Comparison of ENCODE assay signal across 16 cellular contexts in genomic region chr11:22677153-22677890, GRCh38. TPM values are rescaled to one million over a fixed set of nuclear protein-coding genes. Genes with fewer than 3 reads are reported as not detected.
DNase-seq lines count a peak whose midpoint lies in the region; ATAC-seq, FAIRE-seq and TF ChIP-seq lines count a peak whose summit lies in the region.
"Had no signal": no experiment of that assay in that cellular context is flagged by ENCODE, and none has a peak within 500 bp of the region (broad histone marks: within the 10 kb centered on the region; RNA-seq: fewer than 3 reads in every experiment).

No MANE protein-coding gene starts in this region.

- peak overlapping the region in 2 of 3 experiments; percentile 18 to 42; a peak in 2 of 6 replicates for H3K4me3 ChIP-seq in HepG2 (replicated peaks in 1 of 3; ENCODE audit: insufficient read depth in 1 of 3, low read depth in 2 of 3, low read length in 3 of 3)
- H3K4me3 ChIP-seq: BLaER1 treated with 17β-estradiol and CSF1 and Interleukin-3, amounts not matched to agents 10 nM and 100 nM; sigmoid colon had no signal

- POLR2A ChIA-PET in HepG2 (lab: Yijun Ruan, JAX) = interaction anchor here (1.1 to 1.6 kb wide), 4 partner anchors 10 to 52 kb away, joined by 3 to 7 read pairs (median 4); partner anchors contain the start of genes FANCF and GAS2

- peak; percentile 88 to 96 for DNase-seq in NOMO-1 (lab: John Stamatoyannopoulos, UW; ENCODE audit: unreplicated experiment in 2 of 2)
- DNase-seq in HepG2 (ENCODE audit: low spot score) = no peak
- DNase-seq in SHP77 treated with DMSO at 0.1 percent for 48 hours (lab: John Stamatoyannopoulos, UW) = no peak
- no peak for DNase-seq in head of caudate nucleus
- DNase-seq: activated CD4-positive, alpha-beta T cell treated with anti-CD3 and anti-CD28 coated beads, Interleukin-2, amount 10 ng/mL, durations not matched to agents 24 days and 14 days; activated T-cell treated with anti-CD3 and anti-CD28 coated beads, Interleukin-2, amount 50 U/mL, for 72 hours; amniotic stem cell; dermis blood vessel endothelial cell; foreskin fibroblast; kidney; sigmoid colon had no signal

- H2AFZ ChIP-seq in HepG2 (ENCODE audit: low read length) = no peak overlapping the region

- in situ Hi-C loops in HepG2 (cut with HindIII; ENCODE audit: extremely low pct_ligation_motif_present, low pct_unique_long_range_greater_than_20kb) = no loop called here

- 73% methylated on average over 4 of the region's 4 CpGs for WGBS in HepG2 (ENCODE audit: low lambda C conversion rate)

- H3K4me1 ChIP-seq in HepG2 (ENCODE audit: insufficient read depth, low read length) = peaks cover 88% of the 10 kb centered on the region
- H3K4me1 ChIP-seq: sigmoid colon had no signal

- no peak for TF ChIP-seq RAD21 in HepG2 (CRISPR knock-in tag; IDR thresholded peaks at IDR 0.05)

- ATAC-seq in GM18861 (IDR thresholded peaks at IDR 0.05; ENCODE audit: unreplicated experiment) = peak; percentile 36
- ATAC-seq in HG02678 (IDR thresholded peaks at IDR 0.05; ENCODE audit: unreplicated experiment) = peak; percentile 38
- ATAC-seq in HepG2 = no peak
- no peak for ATAC-seq in GM18519 (IDR thresholded peaks at IDR 0.05; ENCODE audit: low FRiP score, unreplicated experiment)
- ATAC-seq in GM21528 (IDR thresholded peaks at IDR 0.05; ENCODE audit: low FRiP score, unreplicated experiment) = no peak
- ATAC-seq: activated T-cell treated with anti-CD3 and anti-CD28 coated beads, Interleukin-2, amount 50 U/mL, for 72 hours had no signal

- intact Hi-C loops in HepG2 (cut with micrococcal nuclease; ENCODE audit: unreplicated experiment) (no loop called here), head of caudate nucleus (cut with DNase I) (no loop called here)

- H3K9me3 ChIP-seq in HepG2 (ENCODE audit: low read length) = no peaks in the 10 kb centered on the region
- H3K9me3 ChIP-seq: BLaER1 treated with 17β-estradiol and CSF1 and Interleukin-3, amounts not matched to agents 10 nM and 100 nM; sigmoid colon had no signal

- TF ChIP-seq POLR2A in HepG2 (IDR thresholded peaks at IDR 0.05; ENCODE audit: insufficient read depth in 1 of 2, low read depth in 2 of 2, low read length in 2 of 2) = no peak

- no peaks in the 10 kb centered on the region for H3K36me3 ChIP-seq in HepG2 (replicated peaks in 1 of 2; ENCODE audit: control insufficient read depth in 1 of 2, insufficient read depth in 2 of 2, low read length in 2 of 2)
- H3K36me3 ChIP-seq: BLaER1 treated with 17β-estradiol and CSF1 and Interleukin-3, amounts not matched to agents 10 nM and 100 nM; sigmoid colon had no signal

- H4K20me1 ChIP-seq in HepG2 (ENCODE audit: insufficient read depth, low read length) = no peaks in the 10 kb centered on the region
- H4K20me1 ChIP-seq: BLaER1 treated with 17β-estradiol and CSF1 and Interleukin-3, amounts not matched to agents 10 nM and 100 nM had no signal

- H3K4me2 ChIP-seq in HepG2 (ENCODE audit: low read depth, low read length) = peak overlapping the region; percentile 85
- H3K4me2 ChIP-seq: BLaER1 treated with 17β-estradiol and CSF1 and Interleukin-3, amounts not matched to agents 10 nM and 100 nM had no signal

- peaks cover 66% of the 10 kb centered on the region for H3K79me2 ChIP-seq in HepG2 (ENCODE audit: insufficient read depth, low read length)

- BruUV-seq in HepG2 (replicated peaks; lab: Mats Ljungman, UMichigan) = no TSS peak

- TF ChIP-seq EP300 in HepG2 (IDR thresholded peaks at IDR 0.05; ENCODE audit: low read depth in 2 of 2, low read length in 2 of 2) (no peak), HepG2 (CRISPR knock-in tag; IDR thresholded peaks at IDR 0.05; ENCODE audit: borderline replicate concordance) (no peak)

- peak overlapping the region; percentile 60; the same call in 1 of the 2 replicates for H3K9ac ChIP-seq in HepG2 (ENCODE audit: insufficient read depth, low read depth, low read length)
- H3K9ac ChIP-seq: BLaER1 treated with 17β-estradiol and CSF1 and Interleukin-3, amounts not matched to agents 10 nM and 100 nM had no signal

- no peaks in the 10 kb centered on the region for H3K27me3 ChIP-seq in HepG2 (ENCODE audit: control insufficient read depth in 1 of 2, insufficient read depth in 2 of 2, low read length in 2 of 2)
- H3K27me3 ChIP-seq: BLaER1 treated with 17β-estradiol and CSF1 and Interleukin-3, amounts not matched to agents 10 nM and 100 nM; sigmoid colon had no signal

- H3K27ac ChIP-seq in HepG2 (ENCODE audit: extremely low read length, insufficient read depth, low read length) = peak overlapping the region; percentile 98
- H3K27ac ChIP-seq: BLaER1 treated with 17β-estradiol and CSF1 and Interleukin-3, amounts not matched to agents 10 nM and 100 nM; sigmoid colon had no signal

- no peak for FAIRE-seq in HepG2 (lab: Jason Lieb, UNC)
- FAIRE-seq: kidney had no signal

- TF ChIP-seq CTCF in HepG2 (CRISPR knock-in tag; IDR thresholded peaks at IDR 0.05) = no peak

- CTCF ChIA-PET in HepG2 (lab: Yijun Ruan, JAX; ENCODE audit: low intra/inter-chr PET ratio, low total read pairs) = no interaction called here

TF ChIP-seq in HepG2, 621 proteins besides CTCF, POLR2A, EP300 and RAD21 (continues in another document):
- TF ChIP-seq ZNF549 (CRISPR knock-in tag; IDR thresholded peaks at IDR 0.05) = no peak
- no peak for TF ChIP-seq ZNF10 (CRISPR knock-in tag; IDR thresholded peaks at IDR 0.05; ENCODE audit: borderline replicate concordance, low read depth)
- no peak for TF ChIP-seq KMT2A (CRISPR knock-in tag; IDR thresholded peaks at IDR 0.05)
- no peak for TF ChIP-seq PBX2 (CRISPR knock-in tag; IDR thresholded peaks at IDR 0.05)
- no peak for TF ChIP-seq CBX2 (IDR thresholded peaks at IDR 0.05; ENCODE audit: low read depth, low read length)
- no peak for TF ChIP-seq CBX2 (CRISPR knock-in tag; IDR thresholded peaks at IDR 0.05; ENCODE audit: low read depth)
- no peak for TF ChIP-seq IKZF4 (CRISPR knock-in tag; IDR thresholded peaks at IDR 0.05; ENCODE audit: borderline replicate concordance, low read depth, not compliant biosample characterization)
- TF ChIP-seq ZNF232 (CRISPR knock-in tag; IDR thresholded peaks at IDR 0.05; ENCODE audit: borderline replicate concordance) = no peak

RNA-seq across cellular contexts. Expression of gene GAS2, which starts 10.9 kb away (rescaled TPM):
- 85.1 and 102 TPM in 2 replicates for total RNA-seq in HepG2 (2016; rRNA removed; fragmentation: Illumina TruSeq; extraction: Trizol)
- 56.4 and 59.7 TPM in 2 replicates for total RNA-seq in HepG2 (2016; cell fraction: cytosol; rRNA removed; fragmentation: Illumina TruSeq; extraction: Trizol; ENCODE audit: low read depth)
- 89.1 and 94.1 TPM in 2 replicates for total RNA-seq in HepG2 (2016; cell fraction: insoluble cytoplasmic fraction; rRNA removed; fragmentation: Illumina TruSeq; extraction: Trizol)
- 63.5 and 68.2 TPM in 2 replicates for total RNA-seq in HepG2 (2016; cell fraction: membrane; rRNA removed; fragmentation: Illumina TruSeq; extraction: Trizol)
- total RNA-seq in HepG2 (2016; cell fraction: nucleus; rRNA removed; fragmentation: Illumina TruSeq; extraction: Trizol) = 120 and 129 TPM in 2 replicates
- 19.4 and 26.0 TPM in 2 replicates for polyA plus RNA-seq in HepG2 (2011; rRNA removed)
- polyA plus RNA-seq in HepG2 (2011; cell fraction: cytosol; rRNA removed) = 18.1 and 20.6 TPM in 2 replicates
- polyA plus RNA-seq in HepG2 (2011; cell fraction: nucleus; rRNA removed) = 13.0 and 14.3 TPM in 2 replicates
- polyA plus RNA-seq in HepG2 (2012) = 38.8 and 53.9 TPM in 2 replicates
- polyA plus RNA-seq in HepG2 (2016; cell fraction: cytosol; fragmentation: Illumina TruSeq; extraction: Trizol; ENCODE audit: low read depth) = 11.4 and 13.6 TPM in 2 replicates
- polyA plus RNA-seq in HepG2 (2016; cell fraction: insoluble cytoplasmic fraction; fragmentation: Illumina TruSeq; extraction: Trizol; ENCODE audit: low read depth) = 65.0 and 72.9 TPM in 2 replicates
- polyA plus RNA-seq in HepG2 (2016; cell fraction: membrane; fragmentation: Illumina TruSeq; extraction: Trizol; ENCODE audit: low read depth) = 28.0 and 30.7 TPM in 2 replicates
- polyA plus RNA-seq in HepG2 (2016; cell fraction: nucleus; fragmentation: Illumina TruSeq; extraction: Trizol; ENCODE audit: insufficient read depth, low read depth) = 39.7 and 40.5 TPM in 2 replicates
- polyA minus RNA-seq in HepG2 (2011; rRNA and poly(A)+ RNA removed; ENCODE audit: low replicate concordance) = 1.3 and 16.5 TPM in 2 replicates
- 24.8 and 26.2 TPM in 2 replicates for polyA minus RNA-seq in HepG2 (2011; cell fraction: cytosol; rRNA and poly(A)+ RNA removed)
- 155 and 161 TPM in 2 replicates for polyA minus RNA-seq in HepG2 (2011; cell fraction: nucleus; rRNA and poly(A)+ RNA removed)

RNA-seq across cellular contexts. Expression of gene FANCF, which starts 51.7 kb away (rescaled TPM):
- 9.7 and 12.3 TPM in 2 replicates for total RNA-seq in HepG2 (2016; rRNA removed; fragmentation: Illumina TruSeq; extraction: Trizol)
- total RNA-seq in HepG2 (2016; cell fraction: cytosol; rRNA removed; fragmentation: Illumina TruSeq; extraction: Trizol; ENCODE audit: low read depth) = 4.3 and 4.5 TPM in 2 replicates
- 10.9 and 12.4 TPM in 2 replicates for total RNA-seq in HepG2 (2016; cell fraction: insoluble cytoplasmic fraction; rRNA removed; fragmentation: Illumina TruSeq; extraction: Trizol)
- total RNA-seq in HepG2 (2016; cell fraction: membrane; rRNA removed; fragmentation: Illumina TruSeq; extraction: Trizol) = 9.9 and 12.1 TPM in 2 replicates
- total RNA-seq in HepG2 (2016; cell fraction: nucleus; rRNA removed; fragmentation: Illumina TruSeq; extraction: Trizol) = 6.9 and 7.8 TPM in 2 replicates
- polyA plus RNA-seq in HepG2 (2011; rRNA removed) = 2.5 TPM in 2 replicates
- 2.2 and 2.5 TPM in 2 replicates for polyA plus RNA-seq in HepG2 (2011; cell fraction: cytosol; rRNA removed)
- polyA plus RNA-seq in HepG2 (2011; cell fraction: nucleus; rRNA removed) = 1.3 and 1.4 TPM in 2 replicates
- polyA plus RNA-seq in HepG2 (2012) = 3.9 and 4.9 TPM in 2 replicates
- 2.0 and 2.3 TPM in 2 replicates for polyA plus RNA-seq in HepG2 (2016; cell fraction: cytosol; fragmentation: Illumina TruSeq; extraction: Trizol; ENCODE audit: low read depth)
- 12.6 and 13.6 TPM in 2 replicates for polyA plus RNA-seq in HepG2 (2016; cell fraction: insoluble cytoplasmic fraction; fragmentation: Illumina TruSeq; extraction: Trizol; ENCODE audit: low read depth)
- polyA plus RNA-seq in HepG2 (2016; cell fraction: membrane; fragmentation: Illumina TruSeq; extraction: Trizol; ENCODE audit: low read depth) = 6.0 and 6.5 TPM in 2 replicates
- polyA plus RNA-seq in HepG2 (2016; cell fraction: nucleus; fragmentation: Illumina TruSeq; extraction: Trizol; ENCODE audit: insufficient read depth, low read depth) = 6.7 and 7.7 TPM in 2 replicates
- 1.2 and 5.0 TPM in 2 replicates for polyA minus RNA-seq in HepG2 (2011; rRNA and poly(A)+ RNA removed; ENCODE audit: low replicate concordance)
- polyA minus RNA-seq in HepG2 (2011; cell fraction: cytosol; rRNA and poly(A)+ RNA removed) = 4.2 and 4.5 TPM in 2 replicates
- polyA minus RNA-seq in HepG2 (2011; cell fraction: nucleus; rRNA and poly(A)+ RNA removed) = 3.6 and 4.9 TPM in 2 replicates

Comparison
In these comparisons a context has a peak if more than half of its experiments do, and no peak if none do; other contexts are left out.
1. ATAC-seq: peak in GM18861 (single experiment) and HG02678 (single experiment); none in HepG2 (single experiment), GM18519 (single experiment) and GM21528 (single experiment).
2. DNase-seq: peak in NOMO-1 (2 of 2); none in HepG2 (single experiment), SHP77 treated with DMSO at 0.1 percent for 48 hours (single experiment) and head of caudate nucleus (0 of 42).